Comparison of ENCODE assay signal across 17 cellular contexts in genomic region chr7:115816318-115816974, GRCh38.
DNase-seq lines count a peak whose midpoint lies in the region; ATAC-seq and TF ChIP-seq lines count a peak whose summit lies in the region.
"Had no signal": no experiment of that assay in that cellular context is flagged by ENCODE, and none has a peak within 500 bp of the region (broad histone marks: within the 10 kb centered on the region; RNA-seq: fewer than 3 reads in every experiment).

No MANE protein-coding gene starts in this region.

- H3K23ac ChIP-seq in mesendoderm (ENCODE audit: low read length), result no peak overlapping the region

- H3K18ac ChIP-seq in mesendoderm (ENCODE audit: low read length), result peak overlapping the region; percentile 60

- H2AK5ac ChIP-seq in mesendoderm (ENCODE audit: low read length), result no peak overlapping the region

- DNase-seq in iPS DF 19.7 (ENCODE audit: low read depth, low spot score), result peak; percentile 30
- no peak for DNase-seq in mesendoderm
- DNase-seq in right atrium auricular region (ENCODE audit: low spot score), result no peak
- no peak for DNase-seq in activated T-cell treated with anti-CD3 and anti-CD28 coated beads, Interleukin-2, amount 50 U/mL, for 1 hour
- DNase-seq: BE2C, DMS53, GDM1, Kasumi-1, NCI-H1694 treated with DMSO at 0.1 percent for 48 hours, NCI-H2081 treated with DMSO at 0.1 percent for 48 hours, NCI-H446 treated with DMSO at 0.1 percent for 48 hours, NCI-H748 treated with DMSO at 0.1 percent for 48 hours, SIG-M5, SK-N-SH had no signal

- no peaks in the 10 kb centered on the region for H3K79me2 ChIP-seq in mesendoderm (ENCODE audit: control insufficient read depth, insufficient read depth, low read length)

- H3K4me3 ChIP-seq in HUES64 (ENCODE audit: low read length), result no peak overlapping the region
- no peak overlapping the region for H3K4me3 ChIP-seq in mesendoderm (ENCODE audit: low read length)
- no peak overlapping the region for H3K4me3 ChIP-seq in right atrium auricular region

- H3K27me3 ChIP-seq in HUES64 (ENCODE audit: insufficient read depth, low read length) (no peaks in the 10 kb centered on the region; the same call in 1 of the 2 replicates), mesendoderm (ENCODE audit: insufficient read depth, low read length, poor library complexity) (no peaks in the 10 kb centered on the region), right atrium auricular region (no peaks in the 10 kb centered on the region)
- H3K27me3 ChIP-seq: BE2C had no signal

- H3K9ac ChIP-seq in HUES64 (ENCODE audit: low read depth, low read length), result no peak overlapping the region
- H3K9ac ChIP-seq in mesendoderm (ENCODE audit: low read length), result no peak overlapping the region
- H3K9ac ChIP-seq: SK-N-SH had no signal

- H2BK120ac ChIP-seq in mesendoderm (ENCODE audit: low read depth, low read length), result no peak overlapping the region

- ATAC-seq in GM19467 (IDR thresholded peaks at IDR 0.05; ENCODE audit: unreplicated experiment) (no peak), HG03159 (IDR thresholded peaks at IDR 0.05; ENCODE audit: unreplicated experiment) (no peak)

- H3K4me1 ChIP-seq in HUES64 (ENCODE audit: insufficient read depth, low read length) (peaks cover 67% of the 10 kb centered on the region), mesendoderm (ENCODE audit: control insufficient read depth, low read depth, low read length) (no peaks in the 10 kb centered on the region), right atrium auricular region (no peaks in the 10 kb centered on the region)
- H3K4me1 ChIP-seq: BE2C had no signal

- H2BK5ac ChIP-seq in mesendoderm (ENCODE audit: low read length), result no peak overlapping the region

- H4K5ac ChIP-seq in mesendoderm (ENCODE audit: low read length), result no peak overlapping the region

- H3K27ac ChIP-seq in HUES64 (ENCODE audit: low read depth, low read length), result peak overlapping the region; percentile 67; the same call in 1 of the 2 replicates
- no peak overlapping the region for H3K27ac ChIP-seq in mesendoderm (ENCODE audit: low read depth, low read length)
- no peak overlapping the region for H3K27ac ChIP-seq in right atrium auricular region

- no peak overlapping the region for H3K4ac ChIP-seq in mesendoderm (ENCODE audit: low read depth, low read length)

- no peaks in the 10 kb centered on the region for H3K79me1 ChIP-seq in mesendoderm (ENCODE audit: low read length)

- H3K36me3 ChIP-seq in HUES64 (ENCODE audit: insufficient read depth, low read length) (no peaks in the 10 kb centered on the region), mesendoderm (ENCODE audit: control insufficient read depth, insufficient read depth, low read length) (no peaks in the 10 kb centered on the region), right atrium auricular region (no peaks in the 10 kb centered on the region)
- H3K36me3 ChIP-seq: BE2C had no signal

- no peak overlapping the region for H4K8ac ChIP-seq in mesendoderm (ENCODE audit: low read depth, low read length)

- H3K9me3 ChIP-seq in HUES64 (ENCODE audit: insufficient read depth, low read depth, low read length) (no peaks in the 10 kb centered on the region), right atrium auricular region (no peaks in the 10 kb centered on the region)
- H3K9me3 ChIP-seq: BE2C, SK-N-SH had no signal

- TF ChIP-seq CTCF in right atrium auricular region (IDR thresholded peaks at IDR 0.05), result no peak

- no peak overlapping the region for H3K4me2 ChIP-seq in mesendoderm (ENCODE audit: low read length)
- H3K4me2 ChIP-seq: SK-N-SH had no signal

- H3K56ac ChIP-seq in mesendoderm (ENCODE audit: low read length), result peak overlapping the region; percentile 10

- 9% methylated on average over 4 of the region's 4 CpGs for WGBS in HUES64
- no CpG with 5 or more reads among the region's 4 CpGs for WGBS in mesendoderm (ENCODE audit: extremely low coverage, insufficient coverage, low lambda C conversion rate)

- H2BK15ac ChIP-seq in mesendoderm (replicated peaks; ENCODE audit: low read depth), result no peak overlapping the region
